Comparison of ENCODE assay signal across 1 cellular context in genomic region chr21:32070693-32071330, GRCh38.
A peak's percentile ranks its signal among the peaks of the same experiment; 100 is the strongest.
TF ChIP-seq lines count a peak whose summit lies in the region.

No MANE protein-coding gene starts in this region.

TF ChIP-seq in SK-N-SH, 30 proteins besides CTCF, POLR2A, EP300 and RAD21 (continued from another document):
- peak; percentile 96 for TF ChIP-seq GATA2 (CRISPR knock-in tag; IDR thresholded peaks at IDR 0.05)
- no peak for TF ChIP-seq NFIC (IDR thresholded peaks at IDR 0.05; ENCODE audit: borderline replicate concordance)
- TF ChIP-seq NRF1 (IDR thresholded peaks at IDR 0.05; ENCODE audit: low read depth, low read length) = no peak
- TF ChIP-seq CHD2 (IDR thresholded peaks at IDR 0.05; ENCODE audit: low read length, partially characterized antibody) = peak; percentile 74
- TF ChIP-seq FOXM1 (IDR thresholded peaks at IDR 0.05; ENCODE audit: low read depth) = no peak
